35 cellular contexts compared by ENCODE assay signal in genomic region chr3:54104084-54104483, GRCh38.
"Had no signal": no experiment of that assay in that cellular context is flagged by ENCODE, and none has a peak within 500 bp of the region (broad histone marks: within the 10 kb centered on the region; RNA-seq: fewer than 3 reads in every experiment).

No MANE protein-coding gene starts in this region.

- H3K27ac ChIP-seq: KMS-11 had no signal

- H3K27me3 ChIP-seq: MG63 had no signal

- DNase-seq: Karpas-422, Kasumi-1, MG63, MM.1S, MV-4-11, NCI-H1048, NCI-H1092, NCI-H1092 treated with DMSO at 0.1 percent for 48 hours, NCI-H1105, NCI-H1105 treated with DMSO at 0.1 percent for 48 hours, NCI-H1417, NCI-H1417 treated with DMSO at 0.1 percent for 48 hours, NCI-H1436, NCI-H1436 treated with DMSO at 0.1 percent for 48 hours, NCI-H146, NCI-H1694, NCI-H1694 treated with DMSO at 0.1 percent for 48 hours, NCI-H187, NCI-H187 treated with DMSO at 0.1 percent for 48 hours, NCI-H1930, NCI-H2029, NCI-H2029 treated with DMSO at 0.1 percent for 48 hours, NCI-H2081, NCI-H2081 treated with DMSO at 0.1 percent for 48 hours, NCI-H2107, NCI-H2171, NCI-H2171 treated with DMSO at 0.1 percent for 48 hours, NCI-H2227 treated with DMSO at 0.1 percent for 48 hours, NCI-H226, NCI-H345, NCI-H446, NCI-H446 treated with DMSO at 0.1 percent for 48 hours, NCI-H510A, NCI-H510A treated with DMSO at 0.1 percent for 48 hours had no signal

- H3K9me3 ChIP-seq: MG63 had no signal

- H3K4me2 ChIP-seq: KMS-11 had no signal

- H3K36me3 ChIP-seq: MG63 had no signal

- H3K9ac ChIP-seq: KMS-11 had no signal

- H3K4me3 ChIP-seq: MG63 had no signal
